8 cellular contexts compared by ENCODE assay signal in genomic region chr1:180533571-180533987, GRCh38. TPM values are rescaled to one million over a fixed set of nuclear protein-coding genes. Genes with fewer than 3 reads are reported as not detected.
A peak's percentile ranks its signal among the peaks of the same experiment; 100 is the strongest.
DNase-seq lines count a peak whose midpoint lies in the region; ATAC-seq and TF ChIP-seq lines count a peak whose summit lies in the region.

No MANE protein-coding gene starts in this region.

- no peaks in the 10 kb centered on the region for H4K20me1 ChIP-seq in Loucy (ENCODE audit: insufficient read depth, low read length, poor library complexity, severe bottlenecking)

- peak overlapping the region in 2 of 4 donors; percentile 48 to 54 for H3K27ac ChIP-seq in upper lobe of left lung

- H3F3A ChIP-seq in Loucy (ENCODE audit: low read depth): no peaks in the 10 kb centered on the region

- no peak overlapping the region for H3K4me2 ChIP-seq in Loucy (ENCODE audit: low read depth, low read length, poor library complexity, severe bottlenecking)

- H3K9me3 ChIP-seq in Loucy (ENCODE audit: insufficient read depth, low read depth, low read length) (no peaks in the 10 kb centered on the region), upper lobe of left lung (no peaks in the 10 kb centered on the region)

- H3K4me1 Mint-ChIP-seq in activated T-helper 1 cell treated with anti-CD3 and anti-CD28 coated beads, Interleukin-12 subunit alpha, Interleukin-12 subunit beta, Interleukin-2, Interleukin-4 antibody, amounts not matched to agents 30 ng/mL and 10 ng/mL and 1 ng/mL, durations not matched to agents 14 hours and 24 hours and 36 hours (ENCODE audit: low read depth): no peaks in the 10 kb centered on the region
- H3K4me1 Mint-ChIP-seq in osteocyte (ENCODE audit: unreplicated experiment): peaks cover 23% of the 10 kb centered on the region

- no peaks in the 10 kb centered on the region for H3K79me2 ChIP-seq in Loucy (ENCODE audit: insufficient read depth, low read length)

- 13 to 24% methylated on average over 6 of the region's 6 CpGs for WGBS in upper lobe of left lung, 2 donors

- H3K36me3 ChIP-seq in Loucy (ENCODE audit: insufficient read depth, low read length) (no peaks in the 10 kb centered on the region), upper lobe of left lung (no peaks in the 10 kb centered on the region)

- H3K9me3 Mint-ChIP-seq in activated T-helper 1 cell treated with anti-CD3 and anti-CD28 coated beads, Interleukin-12 subunit alpha, Interleukin-12 subunit beta, Interleukin-2, Interleukin-4 antibody, amounts not matched to agents 30 ng/mL and 10 ng/mL and 1 ng/mL, durations not matched to agents 14 hours and 24 hours and 36 hours: no peaks in the 10 kb centered on the region
- H3K9me3 Mint-ChIP-seq in osteocyte (ENCODE audit: unreplicated experiment): no peaks in the 10 kb centered on the region

- no peak overlapping the region for H3K9ac ChIP-seq in Loucy (ENCODE audit: low read depth, low read length, poor library complexity, severe bottlenecking)

- H3K4me3 ChIP-seq in Loucy (ENCODE audit: low read length, poor library complexity, severe bottlenecking) (no peak overlapping the region), fibroblast of villous mesenchyme (ENCODE audit: low read depth, low read length) (no peak overlapping the region), upper lobe of left lung (no peak overlapping the region)

- peaks cover 6% of the 10 kb centered on the region for H3K27me3 Mint-ChIP-seq in activated T-helper 1 cell treated with anti-CD3 and anti-CD28 coated beads, Interleukin-12 subunit alpha, Interleukin-12 subunit beta, Interleukin-2, Interleukin-4 antibody, amounts not matched to agents 30 ng/mL and 10 ng/mL and 1 ng/mL, durations not matched to agents 14 hours and 24 hours and 36 hours (ENCODE audit: insufficient read depth)
- no peaks in the 10 kb centered on the region for H3K27me3 Mint-ChIP-seq in osteocyte (ENCODE audit: unreplicated experiment)

- TF ChIP-seq EP300 in upper lobe of left lung (IDR thresholded peaks at IDR 0.05): no peak

- intact Hi-C loops in activated T-helper 1 cell treated with anti-CD3 and anti-CD28 coated beads, Interleukin-12 subunit alpha, Interleukin-12 subunit beta, Interleukin-2, Interleukin-4 antibody, amounts not matched to agents 30 ng/mL and 10 ng/mL and 1 ng/mL, durations not matched to agents 14 hours and 24 hours and 36 hours (cut with micrococcal nuclease): loop anchor here (1.0 to 5.0 kb wide), 6 partner anchors 17 to 633 kb away; partner anchors contain the start of gene XPR1

- no peaks in the 10 kb centered on the region for H3K9me2 ChIP-seq in Loucy (replicated peaks; ENCODE audit: low read depth, low read length)

- no peak overlapping the region for H3K27ac Mint-ChIP-seq in activated T-helper 1 cell treated with anti-CD3 and anti-CD28 coated beads, Interleukin-12 subunit alpha, Interleukin-12 subunit beta, Interleukin-2, Interleukin-4 antibody, amounts not matched to agents 30 ng/mL and 10 ng/mL and 1 ng/mL, durations not matched to agents 14 hours and 24 hours and 36 hours
- H3K27ac Mint-ChIP-seq in osteocyte (ENCODE audit: unreplicated experiment): no peak overlapping the region

- H3K4me3 Mint-ChIP-seq in activated T-helper 1 cell treated with anti-CD3 and anti-CD28 coated beads, Interleukin-12 subunit alpha, Interleukin-12 subunit beta, Interleukin-2, Interleukin-4 antibody, amounts not matched to agents 30 ng/mL and 10 ng/mL and 1 ng/mL, durations not matched to agents 14 hours and 24 hours and 36 hours: no peak overlapping the region
- H3K4me3 Mint-ChIP-seq in osteocyte (ENCODE audit: unreplicated experiment): no peak overlapping the region

- no peak for TF ChIP-seq POLR2A in upper lobe of left lung (IDR thresholded peaks at IDR 0.05)

- H2AFZ ChIP-seq in Loucy (ENCODE audit: low read length): no peak overlapping the region

- peak; percentile 55 for ATAC-seq in GM18907 (IDR thresholded peaks at IDR 0.05; ENCODE audit: unreplicated experiment)
- ATAC-seq in upper lobe of left lung (ENCODE audit: low FRiP score in 2 of 2): peak; percentile 67 to 82

- no peaks in the 10 kb centered on the region for H3K36me3 Mint-ChIP-seq in activated T-helper 1 cell treated with anti-CD3 and anti-CD28 coated beads, Interleukin-12 subunit alpha, Interleukin-12 subunit beta, Interleukin-2, Interleukin-4 antibody, amounts not matched to agents 30 ng/mL and 10 ng/mL and 1 ng/mL, durations not matched to agents 14 hours and 24 hours and 36 hours (ENCODE audit: low read depth)
- H3K36me3 Mint-ChIP-seq in osteocyte (ENCODE audit: unreplicated experiment): no peaks in the 10 kb centered on the region

- TF ChIP-seq CTCF in Loucy (conservative IDR thresholded peaks at IDR 0.05; ENCODE audit: low read length) (peak; percentile 93), fibroblast of villous mesenchyme (IDR thresholded peaks at IDR 0.05; ENCODE audit: insufficient read depth, low read depth, low read length) (peak; percentile 81), osteocyte (IDR thresholded peaks at IDR 0.05) (peak; percentile 87), upper lobe of left lung (IDR thresholded peaks at IDR 0.05) (peak in 5 of 6 experiments; percentile 59 to 86 (median 78))

- DNase-seq in AG08395 (ENCODE audit: low spot score) (peak; percentile 67), RPMI7951 (ENCODE audit: low read depth) (peak; percentile 47), fibroblast of villous mesenchyme (ENCODE audit: low read depth) (peak; percentile 42), osteocyte (ENCODE audit: extremely low spot score, unreplicated experiment) (no peak), upper lobe of left lung (peak in 1 of 2 donors; percentile 71)
- DNase-seq in activated T-helper 1 cell treated with anti-CD3 and anti-CD28 coated beads, Interleukin-12 subunit alpha, Interleukin-12 subunit beta, Interleukin-2, Interleukin-4 antibody, amounts not matched to agents 30 ng/mL and 10 ng/mL and 1 ng/mL, durations not matched to agents 14 hours and 24 hours and 36 hours (ENCODE audit: low spot score): peak; percentile 42

- H3K27me3 ChIP-seq in Loucy (ENCODE audit: insufficient read depth, low read length, poor library complexity, severe bottlenecking): no peaks in the 10 kb centered on the region
- H3K27me3 ChIP-seq in upper lobe of left lung: no peaks in the 10 kb centered on the region

- H3K4me1 ChIP-seq in Loucy (ENCODE audit: insufficient read depth, low read length, poor library complexity, severe bottlenecking): no peaks in the 10 kb centered on the region
- peaks cover 30 to 41% (median 31%) of the 10 kb centered on the region in 4 donors for H3K4me1 ChIP-seq in upper lobe of left lung

RNA-seq across cellular contexts. Expression of gene OVAAL, which starts 25.2 kb away (rescaled TPM):
- 0.36 and 0.68 TPM in 2 replicates for total RNA-seq in RPMI7951 (2014; rRNA removed; shearing (Covaris generic))
- total RNA-seq in activated T-helper 1 cell treated with anti-CD3 and anti-CD28 coated beads, Interleukin-12 subunit alpha, Interleukin-12 subunit beta, Interleukin-2, Interleukin-4 antibody, amounts not matched to agents 30 ng/mL and 10 ng/mL and 1 ng/mL, durations not matched to agents 14 hours and 24 hours and 36 hours: not detected in 2 replicates
- total RNA-seq in fibroblast of villous mesenchyme: not detected in 2 replicates
- not detected in 2 replicates for total RNA-seq in osteocyte
- not detected for total RNA-seq in upper lobe of left lung

RNA-seq across cellular contexts. Expression of gene ACBD6, which starts 31.2 kb away (rescaled TPM):
- 48.1 and 59.2 TPM in 2 replicates for total RNA-seq in RPMI7951 (2014; rRNA removed; shearing (Covaris generic))
- total RNA-seq in activated T-helper 1 cell treated with anti-CD3 and anti-CD28 coated beads, Interleukin-12 subunit alpha, Interleukin-12 subunit beta, Interleukin-2, Interleukin-4 antibody, amounts not matched to agents 30 ng/mL and 10 ng/mL and 1 ng/mL, durations not matched to agents 14 hours and 24 hours and 36 hours: 49.4 and 50.9 TPM in 2 replicates
- total RNA-seq in fibroblast of villous mesenchyme: 44.5 and 66.0 TPM in 2 replicates
- 57.5 and 66.6 TPM in 2 replicates for total RNA-seq in osteocyte
- 10 to 100 TPM; 24.9 to 72.3 (median 51.5) TPM for total RNA-seq in upper lobe of left lung
